Comparison of ENCODE assay signal across 13 cellular contexts in genomic region chr6:168133186-168133585, GRCh38. TPM values are rescaled to one million over a fixed set of nuclear protein-coding genes. Genes with fewer than 3 reads are reported as not detected.
DNase-seq lines count a peak whose midpoint lies in the region; ATAC-seq, FAIRE-seq and TF ChIP-seq lines count a peak whose summit lies in the region.
"Had no signal": no experiment of that assay in that cellular context is flagged by ENCODE, and none has a peak within 500 bp of the region (broad histone marks: within the 10 kb centered on the region; RNA-seq: fewer than 3 reads in every experiment).

No MANE protein-coding gene starts in this region.

- H3K27me3 ChIP-seq in MG63 = no peaks in the 10 kb centered on the region
- H3K27me3 ChIP-seq in neural progenitor cell = peaks cover 13% of the 10 kb centered on the region

- H3K36me3 Mint-ChIP-seq in glutamatergic neuron (ENCODE audit: unreplicated experiment) = no peaks in the 10 kb centered on the region
- no peaks in the 10 kb centered on the region for H3K36me3 Mint-ChIP-seq in neural progenitor cell
- H3K36me3 Mint-ChIP-seq: CD4-positive, alpha-beta memory T cell had no signal

- H3K27ac Mint-ChIP-seq in glutamatergic neuron (ENCODE audit: unreplicated experiment) (peak overlapping the region; percentile 38), neural progenitor cell (no peak overlapping the region)
- H3K27ac Mint-ChIP-seq: CD4-positive, alpha-beta memory T cell had no signal

- no peak for TF ChIP-seq POLR2A in A549 (IDR thresholded peaks at IDR 0.05; ENCODE audit: low read length)

- FAIRE-seq in A549 (lab: Jason Lieb, UNC) = no peak

- DNase-seq in A549 (ENCODE audit: low read depth in 1 of 2, low spot score in 1 of 2) (no peak), MG63 (peak; percentile 88), glutamatergic neuron (no peak), neural progenitor cell (ENCODE audit: low spot score) (peak; percentile 56), HK-2 (ENCODE audit: unreplicated experiment) (no peak), OCI-M2 (lab: John Stamatoyannopoulos, UW; ENCODE audit: unreplicated experiment) (no peak), NCI-H187 treated with DMSO at 0.1 percent for 48 hours (lab: John Stamatoyannopoulos, UW) (no peak)
- no peak for DNase-seq in effector CD8-positive, alpha-beta T cell (lab: John Stamatoyannopoulos, UW)
- DNase-seq: CD4-positive, alpha-beta memory T cell; stimulated activated naive CD4-positive, alpha-beta T cell had no signal

- H3K4me2 ChIP-seq in A549 (0 out of 3 replicates have a peak overlapping the region, but pooled peaks have one; percentile 30), neural progenitor cell (peak overlapping the region; percentile 60)

- H3K9me3 Mint-ChIP-seq in glutamatergic neuron (ENCODE audit: unreplicated experiment) = peaks cover 4% of the 10 kb centered on the region
- H3K9me3 Mint-ChIP-seq in neural progenitor cell = no peaks in the 10 kb centered on the region

- H3K36me3 ChIP-seq in MG63 (no peaks in the 10 kb centered on the region), neural progenitor cell (no peaks in the 10 kb centered on the region)
- H3K36me3 ChIP-seq: neutrophil had no signal

- peaks cover 16% of the 10 kb centered on the region for H3F3A ChIP-seq in neural progenitor cell (ENCODE audit: low read depth)

- peaks cover 5% of the 10 kb centered on the region for H3K4me1 Mint-ChIP-seq in glutamatergic neuron (ENCODE audit: low read depth, unreplicated experiment)
- H3K4me1 Mint-ChIP-seq in neural progenitor cell = peaks cover 30% of the 10 kb centered on the region
- H3K4me1 Mint-ChIP-seq: CD4-positive, alpha-beta memory T cell had no signal

- CTCF ChIA-PET in A549 (lab: Yijun Ruan, JAX) = interaction anchor here (0.6 to 4.9 kb wide), 25 partner anchors 11 to 263 kb away, joined by 3 to 28 read pairs (median 4); no protein-coding TSS in a partner anchor

- POLR2A ChIA-PET in A549 (lab: Yijun Ruan, JAX) = no interaction called here

- WGBS in A549 (ENCODE audit: missing lambda C conversion rate) = 73% methylated on average over 13 of the region's 14 CpGs

- TF ChIP-seq CTCF in A549 (IDR thresholded peaks at IDR 0.05) (no peak), glutamatergic neuron (IDR thresholded peaks at IDR 0.05; ENCODE audit: partially characterized antibody, unreplicated experiment) (no peak), neural progenitor cell (IDR thresholded peaks at IDR 0.05) (no peak)

- H3K4me3 ChIP-seq in A549 (no peak overlapping the region), MG63 (no peak overlapping the region), neural progenitor cell (no peak overlapping the region)

- H2AFZ ChIP-seq in neural progenitor cell (replicated peaks) = peak overlapping the region; percentile 76

- H3K4me1 ChIP-seq in A549 (no peaks in the 10 kb centered on the region), neural progenitor cell (peaks cover 22% of the 10 kb centered on the region)

- no peaks in the 10 kb centered on the region for H4K20me1 ChIP-seq in neural progenitor cell (ENCODE audit: low read depth)

- H3K9ac ChIP-seq in neural progenitor cell = no peak overlapping the region

- no peaks in the 10 kb centered on the region for H3K79me2 ChIP-seq in neural progenitor cell (ENCODE audit: low read depth)

- H3K9me3 ChIP-seq in A549 (no peaks in the 10 kb centered on the region), MG63 (no peaks in the 10 kb centered on the region), neural progenitor cell (ENCODE audit: low read depth) (no peaks in the 10 kb centered on the region)
- H3K9me3 ChIP-seq: neutrophil had no signal

- no peak; a peak in 1 of 6 replicates for ATAC-seq in A549

- TF ChIP-seq RAD21 in A549 (conservative IDR thresholded peaks at IDR 0.05 in 1 of 2, IDR thresholded peaks at IDR 0.05 in 1 of 2) = no peak

- H3K27me3 Mint-ChIP-seq in glutamatergic neuron (ENCODE audit: unreplicated experiment) (peaks cover 4% of the 10 kb centered on the region), neural progenitor cell (ENCODE audit: insufficient read depth, low read depth) (peaks cover 5% of the 10 kb centered on the region)

- H3K4me3 Mint-ChIP-seq in glutamatergic neuron (ENCODE audit: unreplicated experiment) = no peak overlapping the region
- H3K4me3 Mint-ChIP-seq in neural progenitor cell = no peak overlapping the region
- H3K4me3 Mint-ChIP-seq: CD4-positive, alpha-beta memory T cell had no signal

- H3K27ac ChIP-seq in A549 (no peak overlapping the region), neural progenitor cell (no peak overlapping the region)
- H3K27ac ChIP-seq: neutrophil had no signal

- no peak for TF ChIP-seq EP300 in A549 (IDR thresholded peaks at IDR 0.05)

TF ChIP-seq in A549, 52 proteins besides CTCF, POLR2A, EP300 and RAD21:
- TF ChIP-seq MYC (IDR thresholded peaks at IDR 0.05; ENCODE audit: borderline replicate concordance, low read length) = no peak
- TF ChIP-seq HES2 (IDR thresholded peaks at IDR 0.05) = no peak
- no peak for TF ChIP-seq BHLHE40 (IDR thresholded peaks at IDR 0.05; ENCODE audit: low read depth, low read length)
- TF ChIP-seq NPAS2 (CRISPR knock-in tag; IDR thresholded peaks at IDR 0.05; ENCODE audit: borderline replicate concordance) = no peak
- TF ChIP-seq CHD2 (IDR thresholded peaks at IDR 0.05; ENCODE audit: low read length, partially characterized antibody) = no peak
- no peak for TF ChIP-seq RNF2 (IDR thresholded peaks at IDR 0.05; ENCODE audit: borderline replicate concordance, low read depth)
- TF ChIP-seq JUN (IDR thresholded peaks at IDR 0.05) = no peak
- TF ChIP-seq PBX3 (IDR thresholded peaks at IDR 0.05) = no peak
- TF ChIP-seq ZSCAN20 (CRISPR knock-in tag; IDR thresholded peaks at IDR 0.05) = no peak
- no peak for TF ChIP-seq TP53 (CRISPR knock-in tag; IDR thresholded peaks at IDR 0.05)
- no peak for TF ChIP-seq CBX2 (IDR thresholded peaks at IDR 0.05; ENCODE audit: borderline replicate concordance, low read depth)
- no peak for TF ChIP-seq HMGXB4 (CRISPR knock-in tag; IDR thresholded peaks at IDR 0.05; ENCODE audit: borderline replicate concordance)
- TF ChIP-seq HDAC2 (IDR thresholded peaks at IDR 0.05) = no peak
- no peak for TF ChIP-seq SMC3 (IDR thresholded peaks at IDR 0.05)
- TF ChIP-seq FOSB (CRISPR knock-in tag; IDR thresholded peaks at IDR 0.05) = no peak
- TF ChIP-seq ELK1 (IDR thresholded peaks at IDR 0.05; ENCODE audit: low read depth, low read length) = no peak
- TF ChIP-seq FOXS1 (CRISPR knock-in tag; IDR thresholded peaks at IDR 0.05) = no peak
- TF ChIP-seq MAFK (IDR thresholded peaks at IDR 0.05; ENCODE audit: partially characterized antibody) = no peak
- no peak for TF ChIP-seq RARB (CRISPR knock-in tag; IDR thresholded peaks at IDR 0.05)

RNA-seq across cellular contexts. Expression of gene FRMD1, which starts 54.2 kb away (rescaled TPM):
- polyA plus RNA-seq in A549 (2011; rRNA removed) (not detected in 2 replicates), A549 (2017; fragmentation: RNase III; extraction: RNeasy Plus Mini Kit Qiagen cat#74134 plus additional on column Dnase treatment) (not detected in 3 replicates)
- not detected in 2 replicates for polyA plus RNA-seq in A549 (2012; cell fraction: cytosol; rRNA removed)
- 0.01 TPM in 1 of 2 replicates, not detected in the other for polyA plus RNA-seq in A549 (2012; cell fraction: nucleus; rRNA removed)
- polyA minus RNA-seq in A549 (2011; rRNA and poly(A)+ RNA removed) = not detected in 2 replicates
- total RNA-seq in MG63 (2014; rRNA removed; shearing (Covaris generic); ENCODE audit: low replicate concordance) = not detected in 2 replicates
- total RNA-seq in glutamatergic neuron (ENCODE audit: unreplicated experiment) (not detected), neural progenitor cell (ENCODE audit: low replicate concordance) (0.09 TPM in 1 of 2 replicates, not detected in the other)
- total RNA-seq: activated CD8-positive, alpha-beta memory T cell treated with anti-CD3 and anti-CD28 coated beads for 36 hours; CD4-positive, alpha-beta memory T cell; SK-MEL-5 had no signal
- polyA plus RNA-seq: CD4-positive, alpha-beta memory T cell had no signal

Comparison
In these comparisons a context has a peak if more than half of its experiments do, and no peak if none do; other contexts are left out.
1. DNase-seq: peak in MG63 (single experiment) and neural progenitor cell (single experiment); none in A549 (0 of 2), glutamatergic neuron (single experiment), effector CD8-positive, alpha-beta T cell (single experiment), HK-2 (single experiment), OCI-M2 (single experiment) and NCI-H187 treated with DMSO at 0.1 percent for 48 hours (single experiment).